1 cellular context compared by ENCODE assay signal in genomic region chr11:82944198-82944597, GRCh38.
TF ChIP-seq lines count a peak whose summit lies in the region.

No MANE protein-coding gene starts in this region.

TF ChIP-seq in WTC11, 78 proteins besides CTCF, POLR2A, EP300 and RAD21 (continued from another document):
- TF ChIP-seq SMAD3 (CRISPR knock-in tag; IDR thresholded peaks at IDR 0.05; ENCODE audit: borderline replicate concordance) = no peak
- no peak for TF ChIP-seq E2F4 (CRISPR knock-in tag; IDR thresholded peaks at IDR 0.05; ENCODE audit: borderline replicate concordance, low read depth)
- no peak for TF ChIP-seq ESRRA (CRISPR knock-in tag; IDR thresholded peaks at IDR 0.05; ENCODE audit: borderline replicate concordance)
- TF ChIP-seq ETV6 (CRISPR knock-in tag; IDR thresholded peaks at IDR 0.05) = no peak
- TF ChIP-seq ZNF425 (CRISPR knock-in tag; conservative IDR thresholded peaks at IDR 0.05) = no peak
- TF ChIP-seq ZMAT4 (CRISPR knock-in tag; IDR thresholded peaks at IDR 0.05) = no peak
- TF ChIP-seq, protein P1, sequence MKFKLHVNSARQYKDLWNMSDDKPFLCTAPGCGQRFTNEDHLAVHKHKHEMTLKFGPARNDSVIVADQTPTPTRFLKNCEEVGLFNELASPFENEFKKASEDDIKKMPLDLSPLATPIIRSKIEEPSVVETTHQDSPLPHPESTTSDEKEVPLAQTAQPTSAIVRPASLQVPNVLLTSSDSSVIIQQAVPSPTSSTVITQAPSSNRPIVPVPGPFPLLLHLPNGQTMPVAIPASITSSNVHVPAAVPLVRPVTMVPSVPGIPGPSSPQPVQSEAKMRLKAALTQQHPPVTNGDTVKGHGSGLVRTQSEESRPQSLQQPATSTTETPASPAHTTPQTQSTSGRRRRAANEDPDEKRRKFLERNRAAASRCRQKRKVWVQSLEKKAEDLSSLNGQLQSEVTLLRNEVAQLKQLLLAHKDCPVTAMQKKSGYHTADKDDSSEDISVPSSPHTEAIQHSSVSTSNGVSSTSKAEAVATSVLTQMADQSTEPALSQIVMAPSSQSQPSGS (CRISPR knock-in tag; IDR thresholded peaks at IDR 0.05; ENCODE audit: borderline replicate concordance, low read depth) = no peak
- TF ChIP-seq JUN (CRISPR knock-in tag; IDR thresholded peaks at IDR 0.05) = no peak
- TF ChIP-seq ZNF423 (CRISPR knock-in tag; IDR thresholded peaks at IDR 0.05) = no peak
- no peak for TF ChIP-seq PRRX2 (CRISPR knock-in tag; IDR thresholded peaks at IDR 0.05)
- TF ChIP-seq, protein P2, sequence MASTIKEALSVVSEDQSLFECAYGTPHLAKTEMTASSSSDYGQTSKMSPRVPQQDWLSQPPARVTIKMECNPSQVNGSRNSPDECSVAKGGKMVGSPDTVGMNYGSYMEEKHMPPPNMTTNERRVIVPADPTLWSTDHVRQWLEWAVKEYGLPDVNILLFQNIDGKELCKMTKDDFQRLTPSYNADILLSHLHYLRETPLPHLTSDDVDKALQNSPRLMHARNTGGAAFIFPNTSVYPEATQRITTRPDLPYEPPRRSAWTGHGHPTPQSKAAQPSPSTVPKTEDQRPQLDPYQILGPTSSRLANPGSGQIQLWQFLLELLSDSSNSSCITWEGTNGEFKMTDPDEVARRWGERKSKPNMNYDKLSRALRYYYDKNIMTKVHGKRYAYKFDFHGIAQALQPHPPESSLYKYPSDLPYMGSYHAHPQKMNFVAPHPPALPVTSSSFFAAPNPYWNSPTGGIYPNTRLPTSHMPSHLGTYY (CRISPR knock-in tag; IDR thresholded peaks at IDR 0.05) = no peak
- TF ChIP-seq SMAD4 (CRISPR knock-in tag; IDR thresholded peaks at IDR 0.05) = no peak
- TF ChIP-seq E2F5 (CRISPR knock-in tag; IDR thresholded peaks at IDR 0.05) = no peak
- no peak for TF ChIP-seq OVOL2 (CRISPR knock-in tag; IDR thresholded peaks at IDR 0.05; ENCODE audit: borderline replicate concordance)
